Comparison of ENCODE assay signal across 21 cellular contexts in the genomic region with DNA sequence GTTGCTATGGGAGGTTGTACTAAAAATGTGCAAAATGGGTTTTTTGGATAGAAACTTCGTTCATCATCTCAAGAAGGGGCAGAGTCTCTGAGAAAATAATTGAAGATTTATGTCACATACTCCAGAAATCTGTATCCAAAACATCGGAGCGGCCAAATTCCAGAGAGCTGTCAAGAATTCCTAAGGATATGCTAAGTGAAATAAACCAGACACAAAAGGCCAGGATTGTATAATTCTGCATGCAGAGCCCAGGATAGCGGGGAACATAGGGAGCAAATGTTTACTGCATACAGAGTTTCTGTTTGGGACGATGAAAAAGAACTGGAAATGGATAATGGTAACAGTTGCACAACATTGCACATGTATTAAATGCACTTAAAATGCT.
DNase-seq lines count a peak whose midpoint lies in the region; ATAC-seq, FAIRE-seq and TF ChIP-seq lines count a peak whose summit lies in the region.
"Had no signal": no experiment of that assay in that cellular context is flagged by ENCODE, and none has a peak within 500 bp of the region (broad histone marks: within the 10 kb centered on the region; RNA-seq: fewer than 3 reads in every experiment).

No MANE protein-coding gene starts in this region.

- no peak overlapping the region for H3K27ac Mint-ChIP-seq in progenitor cell of endocrine pancreas
- H3K27ac Mint-ChIP-seq: activated CD4-positive, alpha-beta memory T cell treated with anti-CD3 and anti-CD28 coated beads for 36 hours had no signal

- H3K9me3 ChIP-seq in MG63, result no peaks in the 10 kb centered on the region
- H3K9me3 ChIP-seq: adrenal gland, BLaER1, right atrium auricular region had no signal

- H3K4me1 Mint-ChIP-seq in progenitor cell of endocrine pancreas (ENCODE audit: low read depth), result no peaks in the 10 kb centered on the region

- no peak for TF ChIP-seq CTCF in AG10803 (conservative IDR thresholded peaks at IDR 0.05; ENCODE audit: low read length)
- no peak for TF ChIP-seq CTCF in progenitor cell of endocrine pancreas (IDR thresholded peaks at IDR 0.05; ENCODE audit: unreplicated experiment)

- ATAC-seq in HG03378 (IDR thresholded peaks at IDR 0.05; ENCODE audit: unreplicated experiment), result no peak

- H3K4me3 ChIP-seq in AG10803 (ENCODE audit: low read length), result no peak overlapping the region
- H3K4me3 ChIP-seq in MG63, result no peak overlapping the region
- H3K4me3 ChIP-seq: adrenal gland, BLaER1, right atrium auricular region had no signal

- FAIRE-seq in endometrium (lab: Jason Lieb, UNC), result peak; percentile 89
- FAIRE-seq: A204.1, H1, kidney had no signal

- peaks cover 15% of the 10 kb centered on the region for H3K27me3 Mint-ChIP-seq in progenitor cell of endocrine pancreas
- H3K27me3 Mint-ChIP-seq: activated CD4-positive, alpha-beta memory T cell treated with anti-CD3 and anti-CD28 coated beads for 36 hours had no signal

- no peaks in the 10 kb centered on the region for H3K36me3 Mint-ChIP-seq in progenitor cell of endocrine pancreas (ENCODE audit: insufficient read depth)
- H3K36me3 Mint-ChIP-seq: activated CD4-positive, alpha-beta memory T cell treated with anti-CD3 and anti-CD28 coated beads for 36 hours had no signal

- H3K4me3 Mint-ChIP-seq in progenitor cell of endocrine pancreas (ENCODE audit: low read depth), result no peak overlapping the region
- H3K4me3 Mint-ChIP-seq: activated B cell treated with CpG ODN at 0.5 μM for 24 hours; activated CD4-positive, alpha-beta memory T cell treated with anti-CD3 and anti-CD28 coated beads for 36 hours had no signal

- DNase-seq in AG10803 (ENCODE audit: low read depth) (peak; percentile 93), MG63 (peak; percentile 53), mucosa of gallbladder (ENCODE audit: low spot score) (peak; percentile 42), progenitor cell of endocrine pancreas (ENCODE audit: low spot score, unreplicated experiment) (no peak)
- no peak for DNase-seq in activated CD4-positive, CD25-positive, alpha-beta regulatory T cell (lab: John Stamatoyannopoulos, UW)
- no peak for DNase-seq in activated CD4-positive, alpha-beta T cell treated with anti-CD3 and anti-CD28 coated beads, Interleukin-2, amount 50 U/mL, for 1 hour
- DNase-seq: activated B cell treated with CpG ODN at 0.5 μM for 24 hours; activated CD4-positive, alpha-beta memory T cell treated with anti-CD3 and anti-CD28 coated beads for 36 hours; activated gamma-delta T cell treated with Interleukin-2 at 50 U/mL for 16 hours; Calu3; EL; kidney; naive B cell; NCI-H510A treated with DMSO at 0.1 percent for 48 hours had no signal

- no peaks in the 10 kb centered on the region for H3K9me3 Mint-ChIP-seq in progenitor cell of endocrine pancreas (ENCODE audit: low read depth)

- no peaks in the 10 kb centered on the region for H3K36me3 ChIP-seq in MG63
- H3K36me3 ChIP-seq: adrenal gland, BLaER1, right atrium auricular region had no signal

- no peaks in the 10 kb centered on the region for H3K27me3 ChIP-seq in MG63
- H3K27me3 ChIP-seq: adrenal gland, BLaER1, right atrium auricular region had no signal

Comparison
In these comparisons a context has a peak if more than half of its experiments do, and no peak if none do; other contexts are left out.
1. DNase-seq: peak in AG10803 (single experiment), MG63 (single experiment) and mucosa of gallbladder (single experiment); none in activated CD4-positive, CD25-positive, alpha-beta regulatory T cell (0 of 4), progenitor cell of endocrine pancreas (single experiment) and activated CD4-positive, alpha-beta T cell treated with anti-CD3 and anti-CD28 coated beads, Interleukin-2, amount 50 U/mL, for 1 hour (single experiment).